In the genomic region with DNA sequence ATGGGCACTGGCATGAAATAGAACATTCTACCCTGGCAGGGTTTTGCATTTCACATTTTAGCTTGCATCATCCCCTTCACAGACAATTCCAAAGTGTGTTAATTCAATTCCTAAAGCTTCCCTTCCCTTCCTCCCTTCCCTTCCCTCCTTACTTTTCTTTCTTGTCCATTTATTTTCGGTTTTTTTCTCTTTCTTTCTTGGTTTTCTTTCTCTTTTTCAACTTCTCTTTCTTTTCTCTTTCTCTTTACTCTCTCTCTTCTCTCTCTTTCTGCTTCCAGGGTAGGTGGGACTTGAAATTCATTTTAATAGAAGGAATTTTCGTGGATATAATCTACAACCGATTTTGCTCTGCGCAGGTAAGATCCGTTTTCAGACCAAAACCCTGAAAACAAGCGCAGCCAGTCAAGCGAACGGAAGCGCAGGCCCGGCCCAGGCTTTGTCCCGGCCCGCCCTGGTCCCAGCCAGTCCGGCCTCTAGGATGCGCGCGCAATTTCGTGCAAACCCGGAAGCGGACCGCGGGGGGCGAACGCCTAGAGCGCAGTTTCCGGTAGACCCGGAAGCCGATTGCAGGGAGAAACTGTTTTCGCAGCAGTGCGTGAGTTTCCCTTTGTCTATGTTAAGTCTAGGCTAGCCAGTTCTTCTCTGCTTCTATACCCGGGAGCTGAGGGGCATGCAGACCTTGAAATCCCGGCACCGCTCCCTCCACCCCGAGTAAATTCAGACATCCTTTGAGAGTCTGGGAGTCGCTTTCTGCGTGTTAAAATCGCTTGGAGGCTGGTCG, we compare ENCODE assay signal across 8 cellular contexts. TPM values are rescaled to one million over a fixed set of nuclear protein-coding genes. Genes with fewer than 3 reads are reported as not detected.
DNase-seq lines count a peak whose midpoint lies in the region; ATAC-seq and TF ChIP-seq lines count a peak whose summit lies in the region.

Gene ZNF528 (plus strand): TSS at position 540 of the 781 bp plus-strand sequence. CDS start 4,165 bp downstream, outside the sequence.

- H3K27me3 Mint-ChIP-seq in T-helper 17 cell: no peaks in the 10 kb centered on the region
- H3K27me3 Mint-ChIP-seq in progenitor cell of endocrine pancreas: no peaks in the 10 kb centered on the region

- TF ChIP-seq EP300 in transverse colon (IDR thresholded peaks at IDR 0.05; ENCODE audit: low read depth): no peak

- peak within 1 kb of the TSS; percentile 56 to 79 (median 76) for H3K27ac ChIP-seq in transverse colon

- peaks cover 3% of the 10 kb centered on the region for H3K9me3 Mint-ChIP-seq in progenitor cell of endocrine pancreas (ENCODE audit: low read depth)

- H3K36me3 Mint-ChIP-seq in T-helper 17 cell (ENCODE audit: low read depth): peaks cover 8% of the 10 kb centered on the region
- H3K36me3 Mint-ChIP-seq in progenitor cell of endocrine pancreas (ENCODE audit: insufficient read depth): peaks cover 27% of the 10 kb centered on the region

- H3K4me1 Mint-ChIP-seq in T-helper 17 cell (peaks cover 7% of the 10 kb centered on the region), progenitor cell of endocrine pancreas (ENCODE audit: low read depth) (peaks cover 9% of the 10 kb centered on the region)

- H3K36me3 ChIP-seq in MG63: no peaks in the 10 kb centered on the region
- H3K36me3 ChIP-seq in transverse colon: peaks cover 0 to 21% (median 4%) of the 10 kb centered on the region in 4 donors

- H3K4me3 Mint-ChIP-seq in T-helper 17 cell (peak within 1 kb of the TSS; percentile 79), progenitor cell of endocrine pancreas (ENCODE audit: low read depth) (peak within 1 kb of the TSS; percentile 89)

- TF ChIP-seq CTCF in AG10803 (conservative IDR thresholded peaks at IDR 0.05; ENCODE audit: low read length): no peak
- no peak for TF ChIP-seq CTCF in progenitor cell of endocrine pancreas (IDR thresholded peaks at IDR 0.05; ENCODE audit: unreplicated experiment)
- no peak for TF ChIP-seq CTCF in transverse colon (IDR thresholded peaks at IDR 0.05)

- H3K27me3 ChIP-seq in MG63 (no peaks in the 10 kb centered on the region), transverse colon (no peaks in the 10 kb centered on the region)

- H3K4me3 ChIP-seq in AG10803 (ENCODE audit: low read length) (peak within 1 kb of the TSS; percentile 91), MG63 (peak within 1 kb of the TSS; percentile 46), transverse colon (peak within 1 kb of the TSS; percentile 50 to 93 (median 62))

- 0 to 3% methylated on average over 1 to 37 of the region's 37 CpGs for WGBS in transverse colon (ENCODE audit: low coverage in 1 of 2), 2 donors

- peak; percentile 70 for TF ChIP-seq POLR2A in transverse colon (IDR thresholded peaks at IDR 0.05)

- intact Hi-C loops in cardiac septum (cut with DNase I): loop anchor here (2.0 to 10.0 kb wide), 3 partner anchors 27 to 177 kb away; partner anchors contain the start of genes ZNF701 and ZNF808
- intact Hi-C loops in transverse colon (cut with DNase I; ENCODE audit: low total_unique reads): no loop called here

- peaks cover 0 to 19% (median 11%) of the 10 kb centered on the region in 4 donors for H3K4me1 ChIP-seq in transverse colon

- peak; percentile 96 for ATAC-seq in T-helper 17 cell

- H3K27ac Mint-ChIP-seq in T-helper 17 cell (peak within 1 kb of the TSS; percentile 91), progenitor cell of endocrine pancreas (peak within 1 kb of the TSS; percentile 97)

- in situ Hi-C loops in transverse colon (cut with MboI; ENCODE audit: low pct_ligation_motif_present in 1 of 4, low pct_unique_long_range_greater_than_20kb in 1 of 4, low sequenced_read_pairs in 3 of 4): no loop called here

- H3K9me3 ChIP-seq in MG63 (peaks cover 29% of the 10 kb centered on the region), T-helper 17 cell (ENCODE audit: control insufficient read depth, low read length, poor library complexity, severe bottlenecking) (peaks cover 1% of the 10 kb centered on the region), transverse colon (peaks cover 15 to 22% of the 10 kb centered on the region in 2 donors)

- peak; percentile 92 for DNase-seq in AG10803 (ENCODE audit: low read depth)
- DNase-seq in GM19240 (ENCODE audit: insufficient read length, low spot score): peak; percentile 89
- DNase-seq in MG63: peak; percentile 86
- peak; percentile 77 to 85 (median 82) for DNase-seq in T-helper 17 cell
- DNase-seq in amygdala (lab: John Stamatoyannopoulos, UW): peak; percentile 57 to 96 (median 85)
- DNase-seq in cardiac septum (ENCODE audit: low spot score): peak; percentile 98
- DNase-seq in progenitor cell of endocrine pancreas (ENCODE audit: low spot score, unreplicated experiment): peak; percentile 69
- peak; percentile 96 for DNase-seq in transverse colon

RNA-seq across cellular contexts. Expression of gene ZNF528, which starts in this region (rescaled TPM):
- 1.9 and 2.8 TPM in 2 replicates for total RNA-seq in MG63 (2014; rRNA removed; shearing (Covaris generic); ENCODE audit: low replicate concordance)
- total RNA-seq in T-helper 17 cell: 10 to 100 TPM in 1 of 2 donors, 1 to 10 TPM in 1; 8.1 to 12.9 TPM
- total RNA-seq in cardiac septum: 21.5 TPM
- 42.8 and 44.5 TPM in 2 replicates for total RNA-seq in progenitor cell of endocrine pancreas
- total RNA-seq in transverse colon: 10 to 100 TPM in 2 of 4 donors, 1 to 10 TPM in 1, under 1 TPM in 1; 1.00 to 15.8 (median 9.0) TPM

Comparison
In these comparisons a context has a peak if more than half of its experiments do, and no peak if none do; other contexts are left out.
1. Peak in every context shown above with its lines: DNase-seq, ATAC-seq, H3K4me3 ChIP-seq and H3K27ac ChIP-seq.